ENCODE assay signal across 8 cellular contexts in the genomic region with DNA sequence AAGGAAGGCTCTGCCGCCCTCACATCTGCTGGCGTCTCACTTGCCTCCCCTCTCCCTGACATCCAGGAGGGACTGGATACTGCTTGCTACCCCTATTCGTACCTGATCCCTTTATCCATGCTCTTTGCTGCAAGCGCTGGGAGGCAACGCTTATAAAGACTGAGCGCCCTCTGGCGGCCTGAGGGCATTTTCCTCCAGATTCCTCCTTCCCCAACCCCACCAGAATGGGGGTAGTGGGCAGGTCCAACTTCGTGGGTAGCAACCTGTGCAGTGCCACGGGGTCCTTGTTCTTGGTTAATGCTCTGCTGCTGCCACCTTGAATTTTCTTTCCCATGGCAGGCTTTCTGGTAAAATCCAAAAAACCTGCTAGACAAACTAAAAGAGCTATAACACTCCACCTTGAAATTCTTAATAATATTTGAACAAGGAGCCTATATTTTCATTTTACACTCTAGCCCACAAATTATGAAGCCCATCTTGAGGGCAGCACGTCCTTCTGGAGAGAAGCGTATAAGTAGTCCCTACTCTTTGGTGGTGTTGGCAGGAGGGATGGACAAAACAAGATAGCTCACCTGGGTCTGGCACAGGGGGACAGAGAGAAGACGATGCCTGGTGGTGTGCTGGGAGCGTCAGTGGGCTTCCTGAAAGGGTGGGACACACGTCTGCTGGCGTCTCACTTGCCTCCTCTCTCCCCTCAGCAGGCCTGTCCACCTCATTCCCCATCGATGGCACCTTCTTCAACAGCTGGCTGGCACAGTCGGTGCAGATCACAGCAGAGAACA. TPM values are rescaled to one million over a fixed set of nuclear protein-coding genes. Genes with fewer than 3 reads are reported as not detected.
A peak's percentile ranks its signal among the peaks of the same experiment; 100 is the strongest.
DNase-seq lines count a peak whose midpoint lies in the region; ATAC-seq and TF ChIP-seq lines count a peak whose summit lies in the region.

No MANE protein-coding gene starts in this region.

- peak overlapping the region in 1 of 4 donors; percentile 2 for H3K27ac ChIP-seq in sigmoid colon

- no peak overlapping the region for H3K4me3 ChIP-seq in sigmoid colon

- intact Hi-C loops in sigmoid colon (cut with DNase I) = loop anchor here (1.0 to 5.0 kb wide), 3 partner anchors 51 to 206 kb away; a partner anchor contains a TSS

- no peak for TF ChIP-seq POLR2A in sigmoid colon (IDR thresholded peaks at IDR 0.05)

- TF ChIP-seq EP300 in sigmoid colon (IDR thresholded peaks at IDR 0.05) = no peak

- 51% methylated on average over 17 of the region's 17 CpGs for WGBS in sigmoid colon, 2 donors

- peak; percentile 63 to 83 (median 78) for TF ChIP-seq CTCF in sigmoid colon (IDR thresholded peaks at IDR 0.05)

- H3K4me1 ChIP-seq in sigmoid colon = peaks cover 0 to 48% (median 39%) of the 10 kb centered on the region in 4 donors

- DNase-seq in NCI-H1436 (lab: John Stamatoyannopoulos, UW) = peak; percentile 80
- no peak for DNase-seq in NCI-H1436 treated with DMSO at 0.1 percent for 48 hours (lab: John Stamatoyannopoulos, UW)
- peak; percentile 77 for DNase-seq in NCI-H1694 (lab: John Stamatoyannopoulos, UW)
- peak; percentile 35 for DNase-seq in T-helper 22 cell (ENCODE audit: low read depth)
- DNase-seq in amygdala (lab: John Stamatoyannopoulos, UW) = peak in 45 of 56 donors; percentile 4 to 88 (median 49)
- DNase-seq in hepatic stellate cell (ENCODE audit: low spot score) = peak; percentile 86
- DNase-seq in sigmoid colon = peak; percentile 87

- peaks cover 51 to 81% (median 55%) of the 10 kb centered on the region in 4 donors for H3K36me3 ChIP-seq in sigmoid colon

- no peak for ATAC-seq in GM19023 (IDR thresholded peaks at IDR 0.05; ENCODE audit: unreplicated experiment)

- no peaks in the 10 kb centered on the region for H3K27me3 ChIP-seq in sigmoid colon

- H3K9me3 ChIP-seq in sigmoid colon = no peaks in the 10 kb centered on the region

RNA-seq across cellular contexts. Expression of a gene that starts 52.5 kb away (rescaled TPM):
- total RNA-seq in sigmoid colon = 10 to 100 TPM; 38.5 to 53.8 (median 44.7) TPM
- polyA plus RNA-seq in sigmoid colon = 10 to 100 TPM in 1 of 3 donors, 1 to 10 TPM in 2; 4.9 to 34.5 (median 6.0) TPM

RNA-seq across cellular contexts. Expression of a gene that starts 54.6 kb away (rescaled TPM):
- 10 to 100 TPM; 19.4 to 41.3 (median 36.3) TPM for total RNA-seq in sigmoid colon
- polyA plus RNA-seq in sigmoid colon = 10 to 100 TPM; 18.6 to 40.7 (median 32.8) TPM
